17 cellular contexts compared by ENCODE assay signal in the genomic region with DNA sequence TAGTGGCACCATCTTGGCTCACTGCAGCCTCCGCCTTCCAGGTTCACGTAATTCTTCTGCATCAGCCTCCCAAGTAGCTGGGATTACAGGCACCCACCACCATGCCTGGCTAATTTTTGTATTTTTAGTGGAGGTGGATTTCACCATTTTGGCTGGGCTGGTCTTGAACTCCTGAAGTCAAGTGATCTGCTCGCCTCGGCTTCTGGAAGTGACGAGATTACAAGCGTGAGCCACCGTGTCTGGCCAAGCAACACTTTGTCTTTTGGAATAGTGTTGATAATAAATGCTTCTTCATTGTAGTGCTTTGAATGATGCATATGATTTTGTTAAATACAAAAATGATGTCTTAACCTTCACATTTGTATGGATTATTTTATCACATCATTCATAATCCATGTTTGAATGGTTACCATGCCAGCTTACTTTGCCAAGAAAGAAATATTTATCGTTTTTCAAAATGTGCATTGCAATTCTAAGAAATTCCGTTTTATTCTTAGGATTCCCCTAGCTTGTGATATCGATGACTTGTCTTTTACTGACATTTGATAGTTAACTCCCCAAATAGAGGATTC. TPM values are rescaled to one million over a fixed set of nuclear protein-coding genes. Genes with fewer than 3 reads are reported as not detected.
DNase-seq lines count a peak whose midpoint lies in the region; ATAC-seq, FAIRE-seq and TF ChIP-seq lines count a peak whose summit lies in the region.
"Had no signal": no experiment of that assay in that cellular context is flagged by ENCODE, and none has a peak within 500 bp of the region (broad histone marks: within the 10 kb centered on the region; RNA-seq: fewer than 3 reads in every experiment).

No MANE protein-coding gene starts in this region.

- no peak for TF ChIP-seq EP300 in K562 (IDR thresholded peaks at IDR 0.05; ENCODE audit: low read length)

- no peak for DNase-seq in LNCaP clone FGC (ENCODE audit: low read depth)
- peak in 1 of 4 experiments; percentile 72 for DNase-seq in K562 (ENCODE audit: extremely low read depth in 1 of 4, low spot score in 3 of 4)
- DNase-seq in nephron progenitor cell = no peak
- DNase-seq in midbrain (lab: John Stamatoyannopoulos, UW) = no peak
- no peak for DNase-seq in activated T-cell treated with anti-CD3 and anti-CD28 coated beads, Interleukin-2, amount 50 U/mL, for 24 hours
- DNase-seq in NCI-H2196 treated with DMSO at 0.1 percent for 48 hours (lab: John Stamatoyannopoulos, UW; ENCODE audit: unreplicated experiment) = no peak
- DNase-seq: activated CD4-positive, CD25-positive, alpha-beta regulatory T cell treated with anti-CD3 and anti-CD28 coated beads, Interleukin-2, amount 50 U/mL, for 72 hours; activated CD8-positive, alpha-beta memory T cell treated with anti-CD3 and anti-CD28 coated beads, Interleukin-2, amount 10 ng/mL, durations not matched to agents 7 days and 5 days; activated gamma-delta T cell; gastrocnemius medialis; NCI-H2081 treated with DMSO at 0.1 percent for 48 hours; NCI-H524 treated with DMSO at 0.1 percent for 48 hours had no signal

- no peak for ATAC-seq in K562
- no peak for ATAC-seq in GM18868 (IDR thresholded peaks at IDR 0.05; ENCODE audit: unreplicated experiment)
- ATAC-seq: activated CD8-positive, alpha-beta memory T cell treated with anti-CD3 and anti-CD28 coated beads, Interleukin-2, amount 10 ng/mL, durations not matched to agents 7 days and 5 days; gastrocnemius medialis; left lobe of liver had no signal

- POLR2A ChIA-PET in K562 (lab: Yijun Ruan, JAX) = interaction anchor here (1.0 to 2.1 kb wide), 8 partner anchors 9 to 57 kb away, joined by 3 to 12 read pairs (median 4); no protein-coding TSS in a partner anchor

- peak overlapping the region; percentile 55 for H3K27ac Mint-ChIP-seq in nephron progenitor cell
- H3K27ac Mint-ChIP-seq in activated T-cell treated with anti-CD3 and anti-CD28 coated beads, Interleukin-2, amount 50 U/mL, for 24 hours = no peak overlapping the region

- no peaks in the 10 kb centered on the region for H3K9me1 ChIP-seq in K562 (ENCODE audit: control insufficient read depth, insufficient read depth, low read length)

- peaks cover 3% of the 10 kb centered on the region for H3K27me3 Mint-ChIP-seq in nephron progenitor cell (ENCODE audit: low read depth, poor library complexity)
- H3K27me3 Mint-ChIP-seq in activated T-cell treated with anti-CD3 and anti-CD28 coated beads, Interleukin-2, amount 50 U/mL, for 24 hours = no peaks in the 10 kb centered on the region
- H3K27me3 Mint-ChIP-seq: activated CD8-positive, alpha-beta memory T cell treated with anti-CD3 and anti-CD28 coated beads, Interleukin-2, amount 10 ng/mL, durations not matched to agents 7 days and 5 days had no signal

- no peak for TF ChIP-seq RAD21 in K562 (CRISPR knock-in tag; conservative IDR thresholded peaks at IDR 0.05 in 1 of 2, IDR thresholded peaks at IDR 0.05 in 1 of 2)

- TF ChIP-seq POLR2A in K562 (conservative IDR thresholded peaks at IDR 0.05) = 0 out of 2 replicates have a peak, but pooled peaks have one; percentile 31

- WGBS in K562 (ENCODE audit: insufficient coverage, low coverage, missing lambda C conversion rate) = 19% methylated on average over 10 of the region's 10 CpGs

- no peaks in the 10 kb centered on the region for H3K9me3 ChIP-seq in BLaER1
- no peaks in the 10 kb centered on the region for H3K9me3 ChIP-seq in K562 (replicated peaks; ENCODE audit: control insufficient read depth, insufficient read depth, low read depth, low read length)
- H3K9me3 ChIP-seq: gastrocnemius medialis had no signal

- in situ Hi-C loops in K562 (cut with MboI) = loop anchor here (5.0 kb wide), 2 partner anchors 107 to 217 kb away; no protein-coding TSS in a partner anchor

- H3K4me1 Mint-ChIP-seq in nephron progenitor cell = peaks cover 80% of the 10 kb centered on the region
- H3K4me1 Mint-ChIP-seq in activated T-cell treated with anti-CD3 and anti-CD28 coated beads, Interleukin-2, amount 50 U/mL, for 24 hours (ENCODE audit: low read depth) = peaks cover 70% of the 10 kb centered on the region

- H3K4me1 ChIP-seq in BLaER1 (peaks cover 75% of the 10 kb centered on the region), K562 (replicated peaks in 1 of 2; ENCODE audit: control insufficient read depth in 2 of 2, insufficient read depth in 2 of 2, low read length in 2 of 2) (peaks cover 26 to 70% of the 10 kb centered on the region in 2 experiments)

- H3K27ac ChIP-seq in BLaER1 (no peak overlapping the region), K562 (ENCODE audit: extremely low read depth, low read depth, low read length) (peak overlapping the region; percentile 94; the same call in 2 of the 3 replicates)

- no peaks in the 10 kb centered on the region for H3K9me3 Mint-ChIP-seq in nephron progenitor cell
- H3K9me3 Mint-ChIP-seq in activated T-cell treated with anti-CD3 and anti-CD28 coated beads, Interleukin-2, amount 50 U/mL, for 24 hours = no peaks in the 10 kb centered on the region

- FAIRE-seq in K562 (lab: Jason Lieb, UNC) = peak; percentile 11
- FAIRE-seq: endometrium, G401.6 had no signal

- CTCF ChIA-PET in K562 (lab: Yijun Ruan, JAX; ENCODE audit: low intra/inter-chr PET ratio) = interaction anchor here (0.8 kb wide), 1 partner anchor 56 kb away, joined by 4 read pairs; no protein-coding TSS in a partner anchor

- H3K36me3 Mint-ChIP-seq in nephron progenitor cell (ENCODE audit: low read depth) = peaks cover 19% of the 10 kb centered on the region
- H3K36me3 Mint-ChIP-seq in activated T-cell treated with anti-CD3 and anti-CD28 coated beads, Interleukin-2, amount 50 U/mL, for 24 hours (ENCODE audit: low read depth) = peaks cover 28% of the 10 kb centered on the region

- no peak overlapping the region for H2AFZ ChIP-seq in K562 (ENCODE audit: low read depth, low read length)

- H3K4me2 ChIP-seq in BLaER1 = peak overlapping the region; percentile 62
- H3K4me2 ChIP-seq in K562 (ENCODE audit: insufficient read depth, low read length) = peak overlapping the region; percentile 56; the same call in 1 of the 2 replicates

- BruUV-seq in K562 (replicated peaks; lab: Mats Ljungman, UMichigan) = no TSS peak

- no peak overlapping the region for H3K9ac ChIP-seq in BLaER1
- H3K9ac ChIP-seq in K562 (ENCODE audit: insufficient read depth in 1 of 2, low read depth in 2 of 2, low read length in 2 of 2) = peak overlapping the region in 1 of 2 experiments; percentile 68; a peak in 3 of 4 replicates

- no peak overlapping the region for H3K4me3 Mint-ChIP-seq in nephron progenitor cell
- no peak overlapping the region for H3K4me3 Mint-ChIP-seq in activated T-cell treated with anti-CD3 and anti-CD28 coated beads, Interleukin-2, amount 50 U/mL, for 24 hours
- H3K4me3 Mint-ChIP-seq: activated CD8-positive, alpha-beta memory T cell treated with anti-CD3 and anti-CD28 coated beads, Interleukin-2, amount 10 ng/mL, durations not matched to agents 7 days and 5 days had no signal

- intact Hi-C loops in K562 (cut with micrococcal nuclease) = no loop called here

- H3K79me2 ChIP-seq in K562 (ENCODE audit: control insufficient read depth, insufficient read depth, low read length) = peaks cover 99% of the 10 kb centered on the region

- H4K20me1 ChIP-seq in BLaER1 = peaks cover 100% of the 10 kb centered on the region
- H4K20me1 ChIP-seq in K562 (replicated peaks; ENCODE audit: control insufficient read depth, insufficient read depth, low read length) = peaks cover 34% of the 10 kb centered on the region

- H3K36me3 ChIP-seq in BLaER1 (peaks cover 16% of the 10 kb centered on the region), K562 (ENCODE audit: control insufficient read depth, insufficient read depth, low read length) (peaks cover 10% of the 10 kb centered on the region; the same call in 2 of the 3 replicates)
- H3K36me3 ChIP-seq: gastrocnemius medialis had no signal

- TF ChIP-seq CTCF in LNCaP clone FGC (IDR thresholded peaks at IDR 0.05; ENCODE audit: control insufficient read depth, extremely low read depth, insufficient read depth) (no peak), K562 (IDR thresholded peaks at IDR 0.05 in 2 of 3, conservative IDR thresholded peaks at IDR 0.05 in 1 of 3; ENCODE audit: insufficient read depth in 2 of 3, low read depth in 1 of 3, low read length in 3 of 3) (no peak), nephron progenitor cell (IDR thresholded peaks at IDR 0.05) (no peak)

- H3K27me3 ChIP-seq in BLaER1 (no peaks in the 10 kb centered on the region), K562 (ENCODE audit: control insufficient read depth in 2 of 2, insufficient read depth in 2 of 2, low read length in 2 of 2) (no peaks in the 10 kb centered on the region)
- H3K27me3 ChIP-seq: gastrocnemius medialis had no signal

- H3K4me3 ChIP-seq in BLaER1 = no peak overlapping the region
- H3K4me3 ChIP-seq in LNCaP clone FGC (ENCODE audit: low read depth, low read length) = peak overlapping the region; percentile 38; the same call in 1 of the 2 replicates
- no peak overlapping the region for H3K4me3 ChIP-seq in K562

TF ChIP-seq in K562, 482 proteins besides CTCF, POLR2A, EP300 and RAD21 (continues in another document):
- TF ChIP-seq HDAC1 (IDR thresholded peaks at IDR 0.05) = no peak

RNA-seq across cellular contexts. Expression of a gene that starts 29.1 kb away (rescaled TPM):
- total RNA-seq in K562 (2011; cell fraction: chromatin; rRNA removed; ENCODE audit: low replicate concordance) = 154 and 338 TPM in 2 replicates
- total RNA-seq in K562 (2011; cell fraction: nucleolus; rRNA removed) = 84.7 and 99.0 TPM in 2 replicates
- total RNA-seq in K562 (2011; cell fraction: nucleoplasm; rRNA removed) = 165 and 228 TPM in 2 replicates
- total RNA-seq in K562 (2014; rRNA removed) = 78.1 and 96.9 TPM in 2 replicates
- 116 and 129 TPM in 2 replicates for total RNA-seq in K562 (2014; rRNA removed; fragmentation: Illumina TruSeq; extraction: Trizol)
- 113 and 121 TPM in 2 replicates for total RNA-seq in K562 (2015; rRNA removed; fragmentation: Illumina TruSeq; extraction: Trizol)
- 166 and 171 TPM in 2 replicates for total RNA-seq in K562 (2021)
- 130 and 174 TPM in 2 replicates for polyA plus RNA-seq in K562 (2011; rRNA removed)
- polyA plus RNA-seq in K562 (2011; cell fraction: cytosol; rRNA removed) = 147 and 220 TPM in 2 replicates
- polyA plus RNA-seq in K562 (2011; cell fraction: nucleus; rRNA removed) = 170 and 240 TPM in 2 replicates
- polyA plus RNA-seq in K562 (2012) = 98.9 and 130 TPM in 2 replicates
- polyA plus RNA-seq in K562 (2014; fragmentation: Illumina TruSeq; extraction: Trizol) = 161 and 197 TPM in 2 replicates
- polyA plus RNA-seq in K562 (2014; fragmentation: Nextera tagmentation; extraction: Ambion mirVana) = 10 to 100 TPM; 61.7 to 61.9 TPM
- 87.2 and 93.2 TPM in 2 replicates for polyA plus RNA-seq in K562 (2014; rRNA removed)
- 228 and 275 TPM in 2 replicates for polyA minus RNA-seq in K562 (2011; rRNA and poly(A)+ RNA removed)
- polyA minus RNA-seq in K562 (2011; cell fraction: cytosol; rRNA and poly(A)+ RNA removed) = 118 and 134 TPM in 2 replicates
- 62.6 and 87.9 TPM in 2 replicates for polyA minus RNA-seq in K562 (2011; cell fraction: nucleus; rRNA and poly(A)+ RNA removed)
